In the genomic region with DNA sequence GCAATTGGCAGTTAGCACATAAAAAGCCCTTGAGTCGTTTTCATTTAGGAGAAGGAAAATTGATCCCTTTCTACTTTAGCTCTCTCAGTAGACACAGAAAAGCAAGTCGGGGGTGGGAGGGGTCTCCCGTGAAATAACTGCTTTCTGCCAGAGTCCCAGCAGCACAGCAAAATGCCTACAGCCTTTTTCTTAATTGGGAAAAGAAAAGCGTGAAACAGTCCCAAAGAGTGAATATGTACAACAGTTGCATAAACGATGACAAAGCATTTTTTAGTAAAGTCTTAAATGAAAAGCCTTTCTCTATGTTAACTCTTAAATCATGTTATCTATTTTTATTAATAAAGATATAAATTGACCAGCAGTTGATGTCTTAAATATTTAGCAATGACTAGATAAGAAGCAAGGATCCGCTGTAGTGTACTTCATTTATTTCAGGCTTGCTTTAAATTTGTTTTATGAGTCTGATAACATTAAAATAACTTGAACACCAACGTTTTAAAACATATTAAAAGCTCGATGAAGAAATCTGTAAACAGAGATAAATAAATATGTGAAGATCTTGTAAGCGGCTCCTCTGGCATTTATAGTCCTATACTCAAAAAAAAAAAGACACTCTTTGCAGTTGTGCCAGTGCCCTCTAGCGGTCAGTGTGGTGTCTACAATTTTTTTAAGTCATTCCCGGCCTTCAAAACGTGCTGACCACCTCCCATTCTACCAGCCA, we compare ENCODE assay signal across 8 cellular contexts. TPM values are rescaled to one million over a fixed set of nuclear protein-coding genes. Genes with fewer than 3 reads are reported as not detected.
A peak's percentile ranks its signal among the peaks of the same experiment; 100 is the strongest.
DNase-seq lines count a peak whose midpoint lies in the region; ATAC-seq and TF ChIP-seq lines count a peak whose summit lies in the region.

No MANE protein-coding gene starts in this region.

- TF ChIP-seq CTCF in astrocyte of the cerebellum (IDR thresholded peaks at IDR 0.05; ENCODE audit: low read depth, low read length, missing control alignments), result peak; percentile 75

- H3K36me3 ChIP-seq in CD4-positive, CD25-positive, alpha-beta regulatory T cell (ENCODE audit: control insufficient read depth, insufficient read depth, low read length), result no peaks in the 10 kb centered on the region
- H3K36me3 ChIP-seq in iPS DF 6.9 (ENCODE audit: control insufficient read depth, insufficient read depth, low read length), result no peaks in the 10 kb centered on the region

- DNase-seq in CD4-positive, CD25-positive, alpha-beta regulatory T cell, result peak; percentile 29 to 66 (median 51)
- DNase-seq in NCI-H1105 (lab: John Stamatoyannopoulos, UW) (peak; percentile 69), SW480 (ENCODE audit: low spot score) (peak; percentile 55), astrocyte of the cerebellum (ENCODE audit: low read depth) (peak; percentile 80), iPS DF 6.9 (ENCODE audit: low read depth, low spot score) (peak; percentile 37), smooth muscle cell of the brain vasculature (ENCODE audit: low read depth, low spot score) (peak; percentile 79)

- no peak overlapping the region for H3K27ac Mint-ChIP-seq in CD4-positive, CD25-positive, alpha-beta regulatory T cell

- H3K9me3 Mint-ChIP-seq in CD4-positive, CD25-positive, alpha-beta regulatory T cell, result peaks cover 0 to 3% (median 0%) of the 10 kb centered on the region in 7 donors

- ATAC-seq in CD4-positive, CD25-positive, alpha-beta regulatory T cell (ENCODE audit: low read depth in 2 of 2), result peak; percentile 45 to 50
- ATAC-seq in GM21390 (IDR thresholded peaks at IDR 0.05; ENCODE audit: unreplicated experiment) (peak; percentile 44), GM18520 (IDR thresholded peaks at IDR 0.05; ENCODE audit: unreplicated experiment) (no peak)

- H3K4me3 ChIP-seq in CD4-positive, CD25-positive, alpha-beta regulatory T cell (ENCODE audit: low read depth, low read length), result no peak overlapping the region
- no peak overlapping the region for H3K4me3 ChIP-seq in astrocyte of the cerebellum (ENCODE audit: low read depth, low read length)
- H3K4me3 ChIP-seq in iPS DF 6.9 (ENCODE audit: low read length), result no peak overlapping the region

- no peaks in the 10 kb centered on the region for H3K27me3 Mint-ChIP-seq in CD4-positive, CD25-positive, alpha-beta regulatory T cell

- H3K36me3 Mint-ChIP-seq in CD4-positive, CD25-positive, alpha-beta regulatory T cell, result no peaks in the 10 kb centered on the region

- WGBS in iPS DF 6.9 (ENCODE audit: insufficient coverage, insufficient read length), result no CpG with 5 or more reads among the region's 12 CpGs

- no peaks in the 10 kb centered on the region for H3K9me3 ChIP-seq in CD4-positive, CD25-positive, alpha-beta regulatory T cell (ENCODE audit: control insufficient read depth in 2 of 2, low read length in 2 of 2)
- no peaks in the 10 kb centered on the region for H3K9me3 ChIP-seq in iPS DF 6.9 (ENCODE audit: control insufficient read depth, insufficient read depth, low read length)

- H3K4me1 ChIP-seq in CD4-positive, CD25-positive, alpha-beta regulatory T cell (ENCODE audit: control insufficient read depth, insufficient read depth, low read length, poor library complexity, severe bottlenecking), result peaks cover 4% of the 10 kb centered on the region
- no peaks in the 10 kb centered on the region for H3K4me1 ChIP-seq in iPS DF 6.9 (ENCODE audit: control insufficient read depth, insufficient read depth, low read length)

- H3K27ac ChIP-seq in CD4-positive, CD25-positive, alpha-beta regulatory T cell (ENCODE audit: insufficient read depth, low read length, poor library complexity, severe bottlenecking), result no peak overlapping the region
- no peak overlapping the region for H3K27ac ChIP-seq in iPS DF 6.9 (ENCODE audit: low read length)

- H3K4me1 Mint-ChIP-seq in CD4-positive, CD25-positive, alpha-beta regulatory T cell, result no peaks in the 10 kb centered on the region

- in situ Hi-C loops in astrocyte of the cerebellum (cut with HindIII; ENCODE audit: low sequenced_read_pairs), result no loop called here

- no peak overlapping the region for H3K4me3 Mint-ChIP-seq in CD4-positive, CD25-positive, alpha-beta regulatory T cell

- H3K27me3 ChIP-seq in CD4-positive, CD25-positive, alpha-beta regulatory T cell (ENCODE audit: control insufficient read depth, insufficient read depth, low read length), result peaks cover 2% of the 10 kb centered on the region
- H3K27me3 ChIP-seq in iPS DF 6.9 (ENCODE audit: control insufficient read depth, insufficient read depth, low read length), result no peaks in the 10 kb centered on the region

RNA-seq across cellular contexts. Expression of a gene that starts 42.3 kb away (rescaled TPM):
- total RNA-seq in CD4-positive, CD25-positive, alpha-beta regulatory T cell, result 48.8 TPM
- polyA plus RNA-seq in CD4-positive, CD25-positive, alpha-beta regulatory T cell, result 100 to 1,000 TPM; 131 to 165 (median 146) TPM
